9 cellular contexts compared by ENCODE assay signal in the genomic region with DNA sequence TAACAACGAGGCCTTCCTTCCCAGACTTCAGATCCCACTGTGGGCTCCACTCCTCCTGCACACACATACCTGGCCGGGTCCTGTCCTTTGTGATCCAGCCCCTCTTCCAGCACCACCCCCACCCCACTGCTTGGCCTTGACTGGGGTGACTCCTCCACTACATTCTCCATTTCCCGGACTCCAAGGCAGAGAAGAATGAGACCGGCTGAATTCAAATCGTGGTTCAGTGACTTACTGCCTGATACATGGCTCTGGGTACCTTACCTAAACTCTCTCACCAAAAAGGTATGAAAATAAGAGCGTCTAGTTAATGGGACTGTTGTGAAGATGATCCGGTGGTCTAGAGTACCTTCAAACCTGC. TPM values are rescaled to one million over a fixed set of nuclear protein-coding genes. Genes with fewer than 3 reads are reported as not detected.
DNase-seq lines count a peak whose midpoint lies in the region; ATAC-seq and TF ChIP-seq lines count a peak whose summit lies in the region.
"Had no signal": no experiment of that assay in that cellular context is flagged by ENCODE, and none has a peak within 500 bp of the region (broad histone marks: within the 10 kb centered on the region; RNA-seq: fewer than 3 reads in every experiment).

No MANE protein-coding gene starts in this region.

- H3F3A ChIP-seq in GM23248 (ENCODE audit: insufficient read depth), result peaks cover 21% of the 10 kb centered on the region

- intact Hi-C loops in activated B cell treated with CpG ODN at 0.5 μM for 24 hours (cut with micrococcal nuclease), result no loop called here

- H3K4me2 ChIP-seq in GM23248 (ENCODE audit: unreplicated experiment), result no peak overlapping the region

- peaks cover 8% of the 10 kb centered on the region for H3K79me2 ChIP-seq in GM23248 (ENCODE audit: insufficient read depth)

- no peaks in the 10 kb centered on the region for H4K20me1 ChIP-seq in GM23248 (ENCODE audit: insufficient read depth)

- H3K27ac ChIP-seq in GM23248 (no peak overlapping the region), iPS-20b (ENCODE audit: low read length) (no peak overlapping the region), skin epidermis (peak overlapping the region in 16 of 21 experiments; percentile 59 to 96 (median 87))

- H3K36me3 ChIP-seq in GM23248 (ENCODE audit: low read depth) (no peaks in the 10 kb centered on the region), iPS-20b (ENCODE audit: insufficient read depth, low read depth, low read length) (no peaks in the 10 kb centered on the region)

- H3K9ac ChIP-seq in GM23248 (no peak overlapping the region), iPS-20b (ENCODE audit: low read depth, low read length) (no peak overlapping the region)

- peak overlapping the region; percentile 73 for H3K4me3 Mint-ChIP-seq in activated B cell treated with CpG ODN at 0.5 μM for 24 hours

- H3K27me3 ChIP-seq in GM23248 (replicated peaks; ENCODE audit: insufficient read depth) (no peaks in the 10 kb centered on the region), iPS-20b (ENCODE audit: insufficient read depth, low read length) (peaks cover 74% of the 10 kb centered on the region)

- peaks cover 51% of the 10 kb centered on the region for H3K4me1 Mint-ChIP-seq in activated B cell treated with CpG ODN at 0.5 μM for 24 hours

- DNase-seq in GM23248 (no peak), activated B cell treated with CpG ODN at 0.5 μM for 24 hours (no peak), NOMO-1 treated with DMSO at 0.1 percent for 48 hours (lab: John Stamatoyannopoulos, UW; ENCODE audit: unreplicated experiment) (no peak), NCI-H128 (lab: John Stamatoyannopoulos, UW; ENCODE audit: unreplicated experiment) (no peak)
- no peak for DNase-seq in stimulated activated naive CD4-positive, alpha-beta T cell treated with Interleukin-2 at 50 U/mL for 16 hours (lab: John Stamatoyannopoulos, UW)
- DNase-seq: stimulated activated CD4-positive, alpha-beta T cell treated with anti-CD3 and anti-CD28 coated beads, Interleukin-2, amount 100 ng/mL, for 24 hours had no signal

- WGBS in GM23248 (ENCODE audit: low coverage in 1 of 2, low lambda C conversion rate in 2 of 2, missing lambda C conversion rate in 2 of 2), 2 experiments, result 20 to 29% methylated on average over 7 of the region's 7 CpGs

- POLR2A ChIA-PET in activated B cell treated with CpG ODN at 0.5 μM for 24 hours (lab: Charles Lee), result no interaction called here

- H3K9me2 ChIP-seq in GM23248 (ENCODE audit: insufficient read depth), result no peaks in the 10 kb centered on the region

- peak overlapping the region; percentile 87 for H3K27ac Mint-ChIP-seq in activated B cell treated with CpG ODN at 0.5 μM for 24 hours

- 0 out of 2 replicates have a peak overlapping the region, but pooled peaks have one; percentile 9 for H2AFZ ChIP-seq in GM23248

- H3K4me3 ChIP-seq in GM23248 (no peak overlapping the region), iPS-20b (ENCODE audit: low read length) (peak overlapping the region; percentile 74; the same call in 1 of the 2 replicates), skin epidermis (no peak overlapping the region)

- H3K9me3 ChIP-seq in GM23248 (ENCODE audit: low read depth), result no peaks in the 10 kb centered on the region
- H3K9me3 ChIP-seq in iPS-20b (ENCODE audit: insufficient read depth, low read depth, low read length), result no peaks in the 10 kb centered on the region

- H3K9me3 Mint-ChIP-seq in activated B cell treated with CpG ODN at 0.5 μM for 24 hours, result no peaks in the 10 kb centered on the region

- ATAC-seq in activated B cell treated with CpG ODN at 0.5 μM for 24 hours (ENCODE audit: low read depth) (no peak), GM19455 (IDR thresholded peaks at IDR 0.05; ENCODE audit: unreplicated experiment) (no peak)

- H3K4me1 ChIP-seq in GM23248 (ENCODE audit: insufficient read depth) (peaks cover 7% of the 10 kb centered on the region; the same call in 1 of the 2 replicates), iPS-20b (ENCODE audit: insufficient read depth, low read length) (peaks cover 11% of the 10 kb centered on the region; the same call in 1 of the 2 replicates)

- in situ Hi-C loops in GM23248 (cut with MboI), result no loop called here

- H3K27me3 Mint-ChIP-seq in activated B cell treated with CpG ODN at 0.5 μM for 24 hours, result no peaks in the 10 kb centered on the region

- CTCF ChIA-PET in activated B cell treated with CpG ODN at 0.5 μM for 24 hours (lab: Charles Lee), result no interaction called here

- peaks cover 1% of the 10 kb centered on the region for H3K36me3 Mint-ChIP-seq in activated B cell treated with CpG ODN at 0.5 μM for 24 hours (ENCODE audit: low read depth)

- TF ChIP-seq CTCF in activated B cell treated with CpG ODN at 0.5 μM for 24 hours (IDR thresholded peaks at IDR 0.05), result no peak

RNA-seq across cellular contexts. Expression of a gene that starts 1.7 kb away (rescaled TPM):
- 2.4 and 6.2 TPM in 2 replicates for total RNA-seq in GM23248 (2014; rRNA removed; shearing (Covaris generic))
- polyA plus RNA-seq in GM23248 (2016; fragmentation: Nextera tagmentation; extraction: Ambion mirVana), result 0.56 and 0.75 TPM in 2 replicates
- total RNA-seq in activated B cell treated with CpG ODN at 0.5 μM for 24 hours, result 3.0 and 3.1 TPM in 2 replicates

RNA-seq across cellular contexts. Expression of a gene that starts 3.7 kb away (rescaled TPM):
- 154 and 164 TPM in 2 replicates for total RNA-seq in GM23248 (2014; rRNA removed; shearing (Covaris generic))
- 16.9 and 17.9 TPM in 2 replicates for polyA plus RNA-seq in GM23248 (2016; fragmentation: Nextera tagmentation; extraction: Ambion mirVana)
- 72.8 and 80.8 TPM in 2 replicates for total RNA-seq in activated B cell treated with CpG ODN at 0.5 μM for 24 hours

RNA-seq across cellular contexts. Expression of a gene that starts 46.3 kb away (rescaled TPM):
- total RNA-seq in GM23248 (2014; rRNA removed; shearing (Covaris generic)), result 148 and 174 TPM in 2 replicates
- polyA plus RNA-seq in GM23248 (2016; fragmentation: Nextera tagmentation; extraction: Ambion mirVana), result 132 and 141 TPM in 2 replicates
- total RNA-seq in activated B cell treated with CpG ODN at 0.5 μM for 24 hours, result 47.9 and 51.2 TPM in 2 replicates

Comparison
In these comparisons a context has a peak if more than half of its experiments do, and no peak if none do; other contexts are left out.
1. H3K27ac ChIP-seq: peak in skin epidermis (16 of 21); none in GM23248 (single experiment) and iPS-20b (single experiment).